ENCODE assay signal across 8 cellular contexts in genomic region chr6:97053643-97054411, GRCh38.
DNase-seq lines count a peak whose midpoint lies in the region; TF ChIP-seq lines count a peak whose summit lies in the region.

No MANE protein-coding gene starts in this region.

- H3K4me3 ChIP-seq in BJ (ENCODE audit: low read depth, low read length) (no peak overlapping the region), ascending aorta (no peak overlapping the region), liver (ENCODE audit: low read depth in 1 of 3, low read length in 3 of 3) (no peak overlapping the region)

- H3K9me3 ChIP-seq in ascending aorta (no peaks in the 10 kb centered on the region), liver (ENCODE audit: control insufficient read depth in 4 of 4, low read length in 3 of 4) (no peaks in the 10 kb centered on the region)

- in situ Hi-C loops in KBM-7 (cut with MboI; ENCODE audit: low pct_unique_long_range_greater_than_20kb, low sequenced_read_pairs): loop anchor here (25.0 kb wide), 1 partner anchor 417 kb away; no protein-coding TSS in a partner anchor

- intact Hi-C loops in ascending aorta (cut with DNase I): loop anchor here (1.0 to 10.0 kb wide), 4 partner anchors 157 to 1479 kb away; partner anchors contain the start of genes MANEA, NDUFAF4 and UFL1

- H3K27me3 ChIP-seq in BJ (ENCODE audit: control insufficient read depth, insufficient read depth, low read length) (no peaks in the 10 kb centered on the region), ascending aorta (no peaks in the 10 kb centered on the region), liver (ENCODE audit: control insufficient read depth in 4 of 4, insufficient read depth in 4 of 4, low read length in 3 of 4) (no peaks in the 10 kb centered on the region)

- H3K36me3 ChIP-seq in BJ (ENCODE audit: control insufficient read depth, insufficient read depth, low read length) (no peaks in the 10 kb centered on the region), ascending aorta (no peaks in the 10 kb centered on the region), liver (ENCODE audit: control insufficient read depth in 4 of 4, insufficient read depth in 3 of 4, low read depth in 1 of 4, low read length in 3 of 4) (no peaks in the 10 kb centered on the region)

- POLR2A ChIA-PET in BJ (lab: Charles Lee): no interaction called here

- no peak overlapping the region for H3K9ac ChIP-seq in liver (ENCODE audit: low read depth in 1 of 2, low read length in 2 of 2)

- TF ChIP-seq CTCF in BJ (IDR thresholded peaks at IDR 0.05; ENCODE audit: insufficient read depth, low read depth, low read length): peak; percentile 39
- peak in 2 of 3 experiments; percentile 50 to 59 for TF ChIP-seq CTCF in ascending aorta (IDR thresholded peaks at IDR 0.05)
- peak; percentile 48 for TF ChIP-seq CTCF in liver (IDR thresholded peaks at IDR 0.05; ENCODE audit: low read depth, low read length, missing input control)

- peak; percentile 76 to 77 for TF ChIP-seq RAD21 in liver (IDR thresholded peaks at IDR 0.05)

- DNase-seq in BJ (ENCODE audit: low read depth) (no peak), KBM-7 (peak; percentile 21), ascending aorta (ENCODE audit: low spot score in 2 of 2) (no peak), DMS79 treated with DMSO at 0.1 percent for 48 hours (lab: John Stamatoyannopoulos, UW) (no peak), NCI-H187 treated with DMSO at 0.1 percent for 48 hours (lab: John Stamatoyannopoulos, UW) (no peak), AG20443 (ENCODE audit: low spot score) (no peak)
- no peak for DNase-seq in stimulated activated CD4-positive, alpha-beta T cell treated with anti-CD3 and anti-CD28 coated beads, Interleukin-4, amount 100 ng/mL, for 24 hours

- no peaks in the 10 kb centered on the region for H3K4me1 ChIP-seq in ascending aorta
- H3K4me1 ChIP-seq in liver (ENCODE audit: control insufficient read depth in 4 of 4, insufficient read depth in 4 of 4, low read length in 3 of 4): no peaks in the 10 kb centered on the region

- CTCF ChIA-PET in BJ (lab: Yijun Ruan, JAX): no interaction called here

- H3K27ac ChIP-seq in ascending aorta (no peak overlapping the region), liver (ENCODE audit: low read depth in 1 of 2, low read length in 2 of 2) (no peak overlapping the region)

TF ChIP-seq in liver, 16 proteins besides CTCF, POLR2A, EP300 and RAD21:
- TF ChIP-seq MAX (IDR thresholded peaks at IDR 0.05): no peak
- TF ChIP-seq NR2F2 (IDR thresholded peaks at IDR 0.05): no peak
- TF ChIP-seq JUND (IDR thresholded peaks at IDR 0.05): no peak
- no peak for TF ChIP-seq GABPA (IDR thresholded peaks at IDR 0.05 in 1 of 2, conservative IDR thresholded peaks at IDR 0.05 in 1 of 2)
- no peak for TF ChIP-seq RXRA (IDR thresholded peaks at IDR 0.05)
- TF ChIP-seq EGR1 (IDR thresholded peaks at IDR 0.05; ENCODE audit: low read depth in 2 of 2): no peak
- no peak for TF ChIP-seq HNF4A (conservative IDR thresholded peaks at IDR 0.05)
- no peak for TF ChIP-seq HNF4G (IDR thresholded peaks at IDR 0.05)
- TF ChIP-seq, protein P1, sequence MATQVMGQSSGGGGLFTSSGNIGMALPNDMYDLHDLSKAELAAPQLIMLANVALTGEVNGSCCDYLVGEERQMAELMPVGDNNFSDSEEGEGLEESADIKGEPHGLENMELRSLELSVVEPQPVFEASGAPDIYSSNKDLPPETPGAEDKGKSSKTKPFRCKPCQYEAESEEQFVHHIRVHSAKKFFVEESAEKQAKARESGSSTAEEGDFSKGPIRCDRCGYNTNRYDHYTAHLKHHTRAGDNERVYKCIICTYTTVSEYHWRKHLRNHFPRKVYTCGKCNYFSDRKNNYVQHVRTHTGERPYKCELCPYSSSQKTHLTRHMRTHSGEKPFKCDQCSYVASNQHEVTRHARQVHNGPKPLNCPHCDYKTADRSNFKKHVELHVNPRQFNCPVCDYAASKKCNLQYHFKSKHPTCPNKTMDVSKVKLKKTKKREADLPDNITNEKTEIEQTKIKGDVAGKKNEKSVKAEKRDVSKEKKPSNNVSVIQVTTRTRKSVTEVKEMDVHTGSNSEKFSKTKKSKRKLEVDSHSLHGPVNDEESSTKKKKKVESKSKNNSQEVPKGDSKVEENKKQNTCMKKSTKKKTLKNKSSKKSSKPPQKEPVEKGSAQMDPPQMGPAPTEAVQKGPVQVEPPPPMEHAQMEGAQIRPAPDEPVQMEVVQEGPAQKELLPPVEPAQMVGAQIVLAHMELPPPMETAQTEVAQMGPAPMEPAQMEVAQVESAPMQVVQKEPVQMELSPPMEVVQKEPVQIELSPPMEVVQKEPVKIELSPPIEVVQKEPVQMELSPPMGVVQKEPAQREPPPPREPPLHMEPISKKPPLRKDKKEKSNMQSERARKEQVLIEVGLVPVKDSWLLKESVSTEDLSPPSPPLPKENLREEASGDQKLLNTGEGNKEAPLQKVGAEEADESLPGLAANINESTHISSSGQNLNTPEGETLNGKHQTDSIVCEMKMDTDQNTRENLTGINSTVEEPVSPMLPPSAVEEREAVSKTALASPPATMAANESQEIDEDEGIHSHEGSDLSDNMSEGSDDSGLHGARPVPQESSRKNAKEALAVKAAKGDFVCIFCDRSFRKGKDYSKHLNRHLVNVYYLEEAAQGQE (IDR thresholded peaks at IDR 0.05): no peak
- TF ChIP-seq, protein P2, sequence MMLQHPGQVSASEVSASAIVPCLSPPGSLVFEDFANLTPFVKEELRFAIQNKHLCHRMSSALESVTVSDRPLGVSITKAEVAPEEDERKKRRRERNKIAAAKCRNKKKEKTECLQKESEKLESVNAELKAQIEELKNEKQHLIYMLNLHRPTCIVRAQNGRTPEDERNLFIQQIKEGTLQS (IDR thresholded peaks at IDR 0.05): no peak
- no peak for TF ChIP-seq SP1 (IDR thresholded peaks at IDR 0.05)
- TF ChIP-seq, protein P3, sequence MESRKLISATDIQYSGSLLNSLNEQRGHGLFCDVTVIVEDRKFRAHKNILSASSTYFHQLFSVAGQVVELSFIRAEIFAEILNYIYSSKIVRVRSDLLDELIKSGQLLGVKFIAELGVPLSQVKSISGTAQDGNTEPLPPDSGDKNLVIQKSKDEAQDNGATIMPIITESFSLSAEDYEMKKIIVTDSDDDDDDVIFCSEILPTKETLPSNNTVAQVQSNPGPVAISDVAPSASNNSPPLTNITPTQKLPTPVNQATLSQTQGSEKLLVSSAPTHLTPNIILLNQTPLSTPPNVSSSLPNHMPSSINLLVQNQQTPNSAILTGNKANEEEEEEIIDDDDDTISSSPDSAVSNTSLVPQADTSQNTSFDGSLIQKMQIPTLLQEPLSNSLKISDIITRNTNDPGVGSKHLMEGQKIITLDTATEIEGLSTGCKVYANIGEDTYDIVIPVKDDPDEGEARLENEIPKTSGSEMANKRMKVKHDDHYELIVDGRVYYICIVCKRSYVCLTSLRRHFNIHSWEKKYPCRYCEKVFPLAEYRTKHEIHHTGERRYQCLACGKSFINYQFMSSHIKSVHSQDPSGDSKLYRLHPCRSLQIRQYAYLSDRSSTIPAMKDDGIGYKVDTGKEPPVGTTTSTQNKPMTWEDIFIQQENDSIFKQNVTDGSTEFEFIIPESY (IDR thresholded peaks at IDR 0.05): no peak
- TF ChIP-seq FOXA1 (IDR thresholded peaks at IDR 0.05): no peak
- TF ChIP-seq FOXA2 (IDR thresholded peaks at IDR 0.05): no peak
- no peak for TF ChIP-seq YY1 (IDR thresholded peaks at IDR 0.05)
- TF ChIP-seq TAF1 (conservative IDR thresholded peaks at IDR 0.05): no peak
